In the genomic region with DNA sequence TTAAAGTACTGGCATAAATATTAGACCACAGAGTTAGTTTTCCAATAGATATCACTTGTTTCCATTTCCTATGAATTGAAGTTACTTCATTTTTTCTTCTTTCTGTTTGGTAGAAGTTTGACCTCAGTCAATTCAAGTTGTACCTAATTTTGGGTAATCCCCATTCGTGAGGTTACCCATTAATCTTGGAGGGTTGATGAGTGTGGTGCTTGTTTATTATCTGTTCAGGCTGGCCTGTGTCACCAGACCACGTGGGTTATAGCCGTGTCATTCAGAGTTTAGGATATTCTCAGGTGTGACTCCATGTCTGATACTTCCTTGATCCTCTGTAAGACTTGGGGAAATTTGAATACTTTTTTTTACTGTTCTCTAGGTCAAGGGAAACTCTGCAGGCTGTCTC, we compare ENCODE assay signal across 33 cellular contexts.
"Had no signal": no experiment of that assay in that cellular context is flagged by ENCODE, and none has a peak within 500 bp of the region (broad histone marks: within the 10 kb centered on the region; RNA-seq: fewer than 3 reads in every experiment).

No MANE protein-coding gene starts in this region.

- H3K36me3 ChIP-seq: adrenal gland, esophagus muscularis mucosa, gastrocnemius medialis, heart left ventricle, WERI-Rb-1 had no signal

- FAIRE-seq: colon had no signal

- H3K4me3 ChIP-seq: adrenal gland, body of pancreas, esophagus muscularis mucosa, gastrocnemius medialis, heart left ventricle had no signal

- H3K9me3 ChIP-seq: adrenal gland, body of pancreas, esophagus muscularis mucosa, gastrocnemius medialis, heart left ventricle had no signal

- ATAC-seq: activated CD4-positive, alpha-beta T cell treated with anti-CD3 and anti-CD28 coated beads for 36 hours; activated CD8-positive, alpha-beta memory T cell treated with anti-CD3 and anti-CD28 coated beads, Interleukin-2, amount 10 ng/mL, durations not matched to agents 7 days and 5 days; activated CD8-positive, alpha-beta T cell treated with anti-CD3 and anti-CD28 coated beads, Interleukin-2, amount 10 ng/mL, durations not matched to agents 7 days and 5 days; activated naive CD8-positive, alpha-beta T cell treated with anti-CD3 and anti-CD28 coated beads, Interleukin-2, amount 50 U/mL, for 24 hours; body of pancreas; effector memory CD8-positive, alpha-beta T cell; foreskin keratinocyte; gastrocnemius medialis; heart left ventricle; T-helper 17 cell had no signal

- H3K27ac ChIP-seq: adrenal gland, body of pancreas, esophagus muscularis mucosa, foreskin keratinocyte, gastrocnemius medialis, heart left ventricle, WERI-Rb-1 had no signal

- H3K4me1 ChIP-seq: adrenal gland, body of pancreas, esophagus muscularis mucosa, foreskin keratinocyte, gastrocnemius medialis, heart left ventricle had no signal

- H3K27me3 ChIP-seq: adrenal gland, body of pancreas, esophagus muscularis mucosa, foreskin keratinocyte, gastrocnemius medialis had no signal

- DNase-seq: activated B cell treated with CpG ODN at 0.5 μM for 24 hours; activated CD4-positive, alpha-beta memory T cell treated with anti-CD3 and anti-CD28 coated beads for 36 hours; activated CD4-positive, alpha-beta T cell treated with anti-CD3 and anti-CD28 coated beads for 36 hours; activated CD4-positive, alpha-beta T cell treated with anti-CD3 and anti-CD28 coated beads, Interleukin-2, amount 10 ng/mL, durations not matched to agents 24 days and 14 days; activated CD4-positive, CD25-positive, alpha-beta regulatory T cell treated with anti-CD3 and anti-CD28 coated beads, Interleukin-2, amount 50 U/mL, for 72 hours; activated CD8-positive, alpha-beta memory T cell treated with anti-CD3 and anti-CD28 coated beads, Interleukin-2, amount 10 ng/mL, durations not matched to agents 7 days and 5 days; activated CD8-positive, alpha-beta memory T cell treated with anti-CD3 and anti-CD28 coated beads, Interleukin-2, amount 50 U/mL, for 4 hours; activated CD8-positive, alpha-beta T cell treated with anti-CD3 and anti-CD28 coated beads, Interleukin-2, amount 10 ng/mL, durations not matched to agents 7 days and 5 days; activated effector memory CD4-positive, alpha-beta T cell treated with anti-CD3 and anti-CD28 coated beads, Interleukin-2, amount 50 U/mL, for 16 hours; activated naive CD4-positive, alpha-beta T cell treated with anti-CD3 and anti-CD28 coated beads for 36 hours; activated naive CD8-positive, alpha-beta T cell treated with anti-CD3 and anti-CD28 coated beads for 36 hours; activated naive CD8-positive, alpha-beta T cell treated with anti-CD3 and anti-CD28 coated beads, Interleukin-2, amount 50 U/mL, for 24 hours; activated T-cell treated with anti-CD3 and anti-CD28 coated beads, Interleukin-2, amount 50 U/mL, for 1 hour; activated T-cell treated with anti-CD3 and anti-CD28 coated beads, Interleukin-2, amount 50 U/mL, for 48 hours; adrenal gland; amygdala; aorta; body of pancreas; caudate nucleus; cortex of kidney; dermis blood vessel endothelial cell; effector CD4-positive, alpha-beta T cell; effector memory CD8-positive, alpha-beta T cell; erythroblast; foreskin keratinocyte; gastrocnemius medialis; glutamatergic neuron; heart left ventricle; T-helper 17 cell; T1000; WERI-Rb-1 had no signal
